ENCODE assay signal across 8 cellular contexts in genomic region chr5:14872070-14872989, GRCh38. TPM values are rescaled to one million over a fixed set of nuclear protein-coding genes. Genes with fewer than 3 reads are reported as not detected.
DNase-seq lines count a peak whose midpoint lies in the region; ATAC-seq and TF ChIP-seq lines count a peak whose summit lies in the region.

No MANE protein-coding gene starts in this region.

- 8 to 35% methylated on average over 4 to 20 of the region's 73 CpGs for WGBS in gastroesophageal sphincter (ENCODE audit: low coverage in 1 of 2), 2 donors
- 1% methylated on average over 73 of the region's 73 CpGs for WGBS in thymus

- H3K27ac ChIP-seq in A673 (ENCODE audit: low read depth, low read length, poor library complexity, severe bottlenecking), result no peak overlapping the region
- H3K27ac ChIP-seq in Panc1 (ENCODE audit: low read length), result no peak overlapping the region
- H3K27ac ChIP-seq in gastroesophageal sphincter, result peak overlapping the region; percentile 90 to 98 (median 96)
- peak overlapping the region; percentile 76 for H3K27ac ChIP-seq in thymus (ENCODE audit: low read depth)

- POLR2A ChIA-PET in A673 (lab: Charles Lee; ENCODE audit: low non-redundant PET) (no interaction called here), Panc1 (lab: Charles Lee) (no interaction called here)

- H3K4me3 ChIP-seq in A673 (ENCODE audit: low read depth, low read length, poor library complexity, severe bottlenecking) (peak overlapping the region; percentile 51), Panc1 (ENCODE audit: low read depth in 2 of 2, low read length in 2 of 2) (peak overlapping the region; percentile 46 to 52), gastroesophageal sphincter (peak overlapping the region; percentile 88 to 95), neuron (ENCODE audit: low read length) (peak overlapping the region; percentile 95), thymus (ENCODE audit: low read length) (peak overlapping the region; percentile 82)

- no peak for TF ChIP-seq EP300 in gastroesophageal sphincter (IDR thresholded peaks at IDR 0.05)

- no peaks in the 10 kb centered on the region for H3K9me3 ChIP-seq in A673 (ENCODE audit: low read depth, low read length, poor library complexity, severe bottlenecking)
- no peaks in the 10 kb centered on the region for H3K9me3 ChIP-seq in Panc1 (ENCODE audit: control insufficient read depth, insufficient read depth, low read depth, low read length)
- H3K9me3 ChIP-seq in gastroesophageal sphincter, result no peaks in the 10 kb centered on the region
- H3K9me3 ChIP-seq in neuron (ENCODE audit: low read length), result no peaks in the 10 kb centered on the region
- no peaks in the 10 kb centered on the region for H3K9me3 ChIP-seq in thymus (ENCODE audit: control insufficient read depth)

- intact Hi-C loops in A673 (cut with micrococcal nuclease; ENCODE audit: unreplicated experiment), result loop anchor here (2.0 to 5.0 kb wide), 3 partner anchors 64 to 145 kb away; no protein-coding TSS in a partner anchor
- intact Hi-C loops in Panc1 (cut with micrococcal nuclease; ENCODE audit: unreplicated experiment), result loop anchor here (5.0 kb wide), 2 partner anchors 130 to 145 kb away; no protein-coding TSS in a partner anchor

- TF ChIP-seq POLR2A in gastroesophageal sphincter (IDR thresholded peaks at IDR 0.05), result no peak

- peak overlapping the region; percentile 95 for H2AFZ ChIP-seq in neuron (ENCODE audit: low read depth, low read length)

- peak; percentile 33 for ATAC-seq in GM18868 (IDR thresholded peaks at IDR 0.05; ENCODE audit: unreplicated experiment)
- ATAC-seq in HG03097 (IDR thresholded peaks at IDR 0.05; ENCODE audit: low FRiP score, unreplicated experiment), result peak; percentile 38
- peak; percentile 78 for ATAC-seq in Panc1
- ATAC-seq in gastroesophageal sphincter, result peak; percentile 64

- H3K36me3 ChIP-seq in A673 (ENCODE audit: insufficient read depth, low read length, poor library complexity, severe bottlenecking), result no peaks in the 10 kb centered on the region
- H3K36me3 ChIP-seq in Panc1 (ENCODE audit: control insufficient read depth, insufficient read depth, low read length), result 0 out of 2 replicates have a peak, but pooled peaks cover 2% of the 10 kb centered on the region
- no peaks in the 10 kb centered on the region for H3K36me3 ChIP-seq in gastroesophageal sphincter
- H3K36me3 ChIP-seq in neuron (ENCODE audit: insufficient read depth, low read length), result no peaks in the 10 kb centered on the region
- no peaks in the 10 kb centered on the region for H3K36me3 ChIP-seq in thymus (ENCODE audit: control insufficient read depth, insufficient read depth)

- H3K4me1 ChIP-seq in A673 (ENCODE audit: insufficient read depth, low read length, poor library complexity, severe bottlenecking) (peaks cover 5% of the 10 kb centered on the region), Panc1 (ENCODE audit: control insufficient read depth, insufficient read depth, low read length) (peaks cover 4% of the 10 kb centered on the region; the same call in 1 of the 2 replicates), gastroesophageal sphincter (peaks cover 0 to 33% (median 0%) of the 10 kb centered on the region in 3 donors), neuron (ENCODE audit: insufficient read depth, low read length) (peaks cover 26% of the 10 kb centered on the region), thymus (ENCODE audit: control insufficient read depth, insufficient read depth, low read length) (peaks cover 7% of the 10 kb centered on the region)

- in situ Hi-C loops in Panc1 (cut with HindIII; ENCODE audit: low pct_unique_long_range_greater_than_20kb, low sequenced_read_pairs), result no loop called here

- peaks cover 60% of the 10 kb centered on the region for H3K27me3 ChIP-seq in A673 (replicated peaks; ENCODE audit: insufficient read depth, low read depth, low read length, poor library complexity)
- peaks cover 27% of the 10 kb centered on the region for H3K27me3 ChIP-seq in Panc1 (ENCODE audit: control insufficient read depth, insufficient read depth, low read length)
- no peaks in the 10 kb centered on the region for H3K27me3 ChIP-seq in gastroesophageal sphincter
- no peaks in the 10 kb centered on the region for H3K27me3 ChIP-seq in neuron (ENCODE audit: insufficient read depth, low read length)
- peaks cover 2% of the 10 kb centered on the region for H3K27me3 ChIP-seq in thymus (ENCODE audit: control insufficient read depth, insufficient read depth)

- TF ChIP-seq CTCF in A673 (conservative IDR thresholded peaks at IDR 0.05; ENCODE audit: low read depth, low read length), result no peak
- TF ChIP-seq CTCF in Panc1 (IDR thresholded peaks at IDR 0.05), result peak; percentile 72
- TF ChIP-seq CTCF in gastroesophageal sphincter (IDR thresholded peaks at IDR 0.05), result peak in 1 of 4 experiments; percentile 49

- CTCF ChIA-PET in A673 (lab: Charles Lee) (no interaction called here), Panc1 (lab: Charles Lee) (no interaction called here)

- BruUV-seq in A673 (replicated peaks; lab: Mats Ljungman, UMichigan) (no TSS peak), Panc1 (replicated peaks; lab: Mats Ljungman, UMichigan) (no TSS peak)

- DNase-seq in A673 (ENCODE audit: low spot score) (peak; percentile 12), Panc1 (ENCODE audit: low read depth, low spot score) (no peak), activated gamma-delta T cell treated with Interleukin-2 at 50 U/mL for 16 hours (peak; percentile 51)

RNA-seq across cellular contexts. Expression of gene ANKH, which starts 0.8 kb away (rescaled TPM):
- total RNA-seq in A673 (2021) (8.8 and 13.9 TPM in 2 replicates), Panc1 (2021; ENCODE audit: unreplicated experiment) (11.2 TPM), gastroesophageal sphincter (10 to 100 TPM; 30.0 to 45.2 (median 36.0) TPM)
- polyA plus RNA-seq in Panc1 (2012; ENCODE audit: insufficient read length), result 9.7 TPM
- polyA plus RNA-seq in thymus, result 29.8 TPM

Comparison
In these comparisons a context has a peak if more than half of its experiments do, and no peak if none do; other contexts are left out.
1. H3K27ac ChIP-seq: peak in gastroesophageal sphincter (4 of 4) and thymus (single experiment); none in A673 (single experiment) and Panc1 (single experiment).
2. Peak in every context shown above with its lines, with median percentiles within 50 percentile points of each other: H3K4me3 ChIP-seq and ATAC-seq.